1 cellular context compared by ENCODE assay signal in genomic region chr12:18895946-18896345, GRCh38.
TF ChIP-seq lines count a peak whose summit lies in the region.

No MANE protein-coding gene starts in this region.

TF ChIP-seq in K562, 482 proteins besides CTCF, POLR2A, EP300 and RAD21:
- TF ChIP-seq, protein P1, sequence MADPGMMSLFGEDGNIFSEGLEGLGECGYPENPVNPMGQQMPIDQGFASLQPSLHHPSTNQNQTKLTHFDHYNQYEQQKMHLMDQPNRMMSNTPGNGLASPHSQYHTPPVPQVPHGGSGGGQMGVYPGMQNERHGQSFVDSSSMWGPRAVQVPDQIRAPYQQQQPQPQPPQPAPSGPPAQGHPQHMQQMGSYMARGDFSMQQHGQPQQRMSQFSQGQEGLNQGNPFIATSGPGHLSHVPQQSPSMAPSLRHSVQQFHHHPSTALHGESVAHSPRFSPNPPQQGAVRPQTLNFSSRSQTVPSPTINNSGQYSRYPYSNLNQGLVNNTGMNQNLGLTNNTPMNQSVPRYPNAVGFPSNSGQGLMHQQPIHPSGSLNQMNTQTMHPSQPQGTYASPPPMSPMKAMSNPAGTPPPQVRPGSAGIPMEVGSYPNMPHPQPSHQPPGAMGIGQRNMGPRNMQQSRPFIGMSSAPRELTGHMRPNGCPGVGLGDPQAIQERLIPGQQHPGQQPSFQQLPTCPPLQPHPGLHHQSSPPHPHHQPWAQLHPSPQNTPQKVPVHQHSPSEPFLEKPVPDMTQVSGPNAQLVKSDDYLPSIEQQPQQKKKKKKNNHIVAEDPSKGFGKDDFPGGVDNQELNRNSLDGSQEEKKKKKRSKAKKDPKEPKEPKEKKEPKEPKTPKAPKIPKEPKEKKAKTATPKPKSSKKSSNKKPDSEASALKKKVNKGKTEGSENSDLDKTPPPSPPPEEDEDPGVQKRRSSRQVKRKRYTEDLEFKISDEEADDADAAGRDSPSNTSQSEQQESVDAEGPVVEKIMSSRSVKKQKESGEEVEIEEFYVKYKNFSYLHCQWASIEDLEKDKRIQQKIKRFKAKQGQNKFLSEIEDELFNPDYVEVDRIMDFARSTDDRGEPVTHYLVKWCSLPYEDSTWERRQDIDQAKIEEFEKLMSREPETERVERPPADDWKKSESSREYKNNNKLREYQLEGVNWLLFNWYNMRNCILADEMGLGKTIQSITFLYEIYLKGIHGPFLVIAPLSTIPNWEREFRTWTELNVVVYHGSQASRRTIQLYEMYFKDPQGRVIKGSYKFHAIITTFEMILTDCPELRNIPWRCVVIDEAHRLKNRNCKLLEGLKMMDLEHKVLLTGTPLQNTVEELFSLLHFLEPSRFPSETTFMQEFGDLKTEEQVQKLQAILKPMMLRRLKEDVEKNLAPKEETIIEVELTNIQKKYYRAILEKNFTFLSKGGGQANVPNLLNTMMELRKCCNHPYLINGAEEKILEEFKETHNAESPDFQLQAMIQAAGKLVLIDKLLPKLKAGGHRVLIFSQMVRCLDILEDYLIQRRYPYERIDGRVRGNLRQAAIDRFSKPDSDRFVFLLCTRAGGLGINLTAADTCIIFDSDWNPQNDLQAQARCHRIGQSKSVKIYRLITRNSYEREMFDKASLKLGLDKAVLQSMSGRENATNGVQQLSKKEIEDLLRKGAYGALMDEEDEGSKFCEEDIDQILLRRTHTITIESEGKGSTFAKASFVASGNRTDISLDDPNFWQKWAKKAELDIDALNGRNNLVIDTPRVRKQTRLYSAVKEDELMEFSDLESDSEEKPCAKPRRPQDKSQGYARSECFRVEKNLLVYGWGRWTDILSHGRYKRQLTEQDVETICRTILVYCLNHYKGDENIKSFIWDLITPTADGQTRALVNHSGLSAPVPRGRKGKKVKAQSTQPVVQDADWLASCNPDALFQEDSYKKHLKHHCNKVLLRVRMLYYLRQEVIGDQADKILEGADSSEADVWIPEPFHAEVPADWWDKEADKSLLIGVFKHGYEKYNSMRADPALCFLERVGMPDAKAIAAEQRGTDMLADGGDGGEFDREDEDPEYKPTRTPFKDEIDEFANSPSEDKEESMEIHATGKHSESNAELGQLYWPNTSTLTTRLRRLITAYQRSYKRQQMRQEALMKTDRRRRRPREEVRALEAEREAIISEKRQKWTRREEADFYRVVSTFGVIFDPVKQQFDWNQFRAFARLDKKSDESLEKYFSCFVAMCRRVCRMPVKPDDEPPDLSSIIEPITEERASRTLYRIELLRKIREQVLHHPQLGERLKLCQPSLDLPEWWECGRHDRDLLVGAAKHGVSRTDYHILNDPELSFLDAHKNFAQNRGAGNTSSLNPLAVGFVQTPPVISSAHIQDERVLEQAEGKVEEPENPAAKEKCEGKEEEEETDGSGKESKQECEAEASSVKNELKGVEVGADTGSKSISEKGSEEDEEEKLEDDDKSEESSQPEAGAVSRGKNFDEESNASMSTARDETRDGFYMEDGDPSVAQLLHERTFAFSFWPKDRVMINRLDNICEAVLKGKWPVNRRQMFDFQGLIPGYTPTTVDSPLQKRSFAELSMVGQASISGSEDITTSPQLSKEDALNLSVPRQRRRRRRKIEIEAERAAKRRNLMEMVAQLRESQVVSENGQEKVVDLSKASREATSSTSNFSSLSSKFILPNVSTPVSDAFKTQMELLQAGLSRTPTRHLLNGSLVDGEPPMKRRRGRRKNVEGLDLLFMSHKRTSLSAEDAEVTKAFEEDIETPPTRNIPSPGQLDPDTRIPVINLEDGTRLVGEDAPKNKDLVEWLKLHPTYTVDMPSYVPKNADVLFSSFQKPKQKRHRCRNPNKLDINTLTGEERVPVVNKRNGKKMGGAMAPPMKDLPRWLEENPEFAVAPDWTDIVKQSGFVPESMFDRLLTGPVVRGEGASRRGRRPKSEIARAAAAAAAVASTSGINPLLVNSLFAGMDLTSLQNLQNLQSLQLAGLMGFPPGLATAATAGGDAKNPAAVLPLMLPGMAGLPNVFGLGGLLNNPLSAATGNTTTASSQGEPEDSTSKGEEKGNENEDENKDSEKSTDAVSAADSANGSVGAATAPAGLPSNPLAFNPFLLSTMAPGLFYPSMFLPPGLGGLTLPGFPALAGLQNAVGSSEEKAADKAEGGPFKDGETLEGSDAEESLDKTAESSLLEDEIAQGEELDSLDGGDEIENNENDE (IDR thresholded peaks at IDR 0.05; ENCODE audit: low read depth, low read length), result no peak
- TF ChIP-seq, protein P2, sequence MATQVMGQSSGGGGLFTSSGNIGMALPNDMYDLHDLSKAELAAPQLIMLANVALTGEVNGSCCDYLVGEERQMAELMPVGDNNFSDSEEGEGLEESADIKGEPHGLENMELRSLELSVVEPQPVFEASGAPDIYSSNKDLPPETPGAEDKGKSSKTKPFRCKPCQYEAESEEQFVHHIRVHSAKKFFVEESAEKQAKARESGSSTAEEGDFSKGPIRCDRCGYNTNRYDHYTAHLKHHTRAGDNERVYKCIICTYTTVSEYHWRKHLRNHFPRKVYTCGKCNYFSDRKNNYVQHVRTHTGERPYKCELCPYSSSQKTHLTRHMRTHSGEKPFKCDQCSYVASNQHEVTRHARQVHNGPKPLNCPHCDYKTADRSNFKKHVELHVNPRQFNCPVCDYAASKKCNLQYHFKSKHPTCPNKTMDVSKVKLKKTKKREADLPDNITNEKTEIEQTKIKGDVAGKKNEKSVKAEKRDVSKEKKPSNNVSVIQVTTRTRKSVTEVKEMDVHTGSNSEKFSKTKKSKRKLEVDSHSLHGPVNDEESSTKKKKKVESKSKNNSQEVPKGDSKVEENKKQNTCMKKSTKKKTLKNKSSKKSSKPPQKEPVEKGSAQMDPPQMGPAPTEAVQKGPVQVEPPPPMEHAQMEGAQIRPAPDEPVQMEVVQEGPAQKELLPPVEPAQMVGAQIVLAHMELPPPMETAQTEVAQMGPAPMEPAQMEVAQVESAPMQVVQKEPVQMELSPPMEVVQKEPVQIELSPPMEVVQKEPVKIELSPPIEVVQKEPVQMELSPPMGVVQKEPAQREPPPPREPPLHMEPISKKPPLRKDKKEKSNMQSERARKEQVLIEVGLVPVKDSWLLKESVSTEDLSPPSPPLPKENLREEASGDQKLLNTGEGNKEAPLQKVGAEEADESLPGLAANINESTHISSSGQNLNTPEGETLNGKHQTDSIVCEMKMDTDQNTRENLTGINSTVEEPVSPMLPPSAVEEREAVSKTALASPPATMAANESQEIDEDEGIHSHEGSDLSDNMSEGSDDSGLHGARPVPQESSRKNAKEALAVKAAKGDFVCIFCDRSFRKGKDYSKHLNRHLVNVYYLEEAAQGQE (CRISPR knock-in tag; IDR thresholded peaks at IDR 0.05; ENCODE audit: low read depth), result no peak
- peak; percentile 59 for TF ChIP-seq CHD2 (IDR thresholded peaks at IDR 0.05; ENCODE audit: low read depth, low read length)
- TF ChIP-seq YY1 (IDR thresholded peaks at IDR 0.05; ENCODE audit: borderline replicate concordance in 1 of 3, control insufficient read depth in 1 of 3, extremely low read depth in 1 of 3, insufficient read depth in 3 of 3, insufficient read length in 1 of 3, insufficient replicate concordance in 2 of 3, low read depth in 1 of 3, low read length in 2 of 3), result peak in 2 of 3 experiments; percentile 38 to 65
- peak; percentile 61; the same call in 1 of the 2 replicates for TF ChIP-seq LEF1 (IDR thresholded peaks at IDR 0.05)
- TF ChIP-seq FOXM1 (IDR thresholded peaks at IDR 0.05; ENCODE audit: low read depth), result no peak
- no peak for TF ChIP-seq FOXM1 (CRISPR knock-in tag; IDR thresholded peaks at IDR 0.05; ENCODE audit: low read depth)
- no peak for TF ChIP-seq MCM5 (IDR thresholded peaks at IDR 0.05; ENCODE audit: low read depth)
- peak; percentile 52 for TF ChIP-seq CBFA2T3 (IDR thresholded peaks at IDR 0.05)
- TF ChIP-seq, protein P3, sequence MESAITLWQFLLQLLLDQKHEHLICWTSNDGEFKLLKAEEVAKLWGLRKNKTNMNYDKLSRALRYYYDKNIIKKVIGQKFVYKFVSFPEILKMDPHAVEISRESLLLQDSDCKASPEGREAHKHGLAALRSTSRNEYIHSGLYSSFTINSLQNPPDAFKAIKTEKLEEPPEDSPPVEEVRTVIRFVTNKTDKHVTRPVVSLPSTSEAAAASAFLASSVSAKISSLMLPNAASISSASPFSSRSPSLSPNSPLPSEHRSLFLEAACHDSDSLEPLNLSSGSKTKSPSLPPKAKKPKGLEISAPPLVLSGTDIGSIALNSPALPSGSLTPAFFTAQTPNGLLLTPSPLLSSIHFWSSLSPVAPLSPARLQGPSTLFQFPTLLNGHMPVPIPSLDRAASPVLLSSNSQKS (CRISPR knock-in tag; IDR thresholded peaks at IDR 0.05), result no peak
- TF ChIP-seq NFIC (IDR thresholded peaks at IDR 0.05), result no peak
- TF ChIP-seq, protein P4, sequence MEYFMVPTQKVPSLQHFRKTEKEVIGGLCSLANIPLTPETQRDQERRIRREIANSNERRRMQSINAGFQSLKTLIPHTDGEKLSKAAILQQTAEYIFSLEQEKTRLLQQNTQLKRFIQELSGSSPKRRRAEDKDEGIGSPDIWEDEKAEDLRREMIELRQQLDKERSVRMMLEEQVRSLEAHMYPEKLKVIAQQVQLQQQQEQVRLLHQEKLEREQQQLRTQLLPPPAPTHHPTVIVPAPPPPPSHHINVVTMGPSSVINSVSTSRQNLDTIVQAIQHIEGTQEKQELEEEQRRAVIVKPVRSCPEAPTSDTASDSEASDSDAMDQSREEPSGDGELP (CRISPR knock-in tag; IDR thresholded peaks at IDR 0.05; ENCODE audit: borderline replicate concordance), result peak; percentile 94
- peak; percentile 58 to 71; a peak in 3 of 4 replicates for TF ChIP-seq TRIM24 (IDR thresholded peaks at IDR 0.05)
- TF ChIP-seq FOXJ3 (CRISPR knock-in tag; IDR thresholded peaks at IDR 0.05), result no peak
- TF ChIP-seq ARID1B (IDR thresholded peaks at IDR 0.05), result 0 out of 2 replicates have a peak, but pooled peaks have one; percentile 12
- TF ChIP-seq KAT8 (IDR thresholded peaks at IDR 0.05; ENCODE audit: low read depth), result no peak
- TF ChIP-seq, protein P5, sequence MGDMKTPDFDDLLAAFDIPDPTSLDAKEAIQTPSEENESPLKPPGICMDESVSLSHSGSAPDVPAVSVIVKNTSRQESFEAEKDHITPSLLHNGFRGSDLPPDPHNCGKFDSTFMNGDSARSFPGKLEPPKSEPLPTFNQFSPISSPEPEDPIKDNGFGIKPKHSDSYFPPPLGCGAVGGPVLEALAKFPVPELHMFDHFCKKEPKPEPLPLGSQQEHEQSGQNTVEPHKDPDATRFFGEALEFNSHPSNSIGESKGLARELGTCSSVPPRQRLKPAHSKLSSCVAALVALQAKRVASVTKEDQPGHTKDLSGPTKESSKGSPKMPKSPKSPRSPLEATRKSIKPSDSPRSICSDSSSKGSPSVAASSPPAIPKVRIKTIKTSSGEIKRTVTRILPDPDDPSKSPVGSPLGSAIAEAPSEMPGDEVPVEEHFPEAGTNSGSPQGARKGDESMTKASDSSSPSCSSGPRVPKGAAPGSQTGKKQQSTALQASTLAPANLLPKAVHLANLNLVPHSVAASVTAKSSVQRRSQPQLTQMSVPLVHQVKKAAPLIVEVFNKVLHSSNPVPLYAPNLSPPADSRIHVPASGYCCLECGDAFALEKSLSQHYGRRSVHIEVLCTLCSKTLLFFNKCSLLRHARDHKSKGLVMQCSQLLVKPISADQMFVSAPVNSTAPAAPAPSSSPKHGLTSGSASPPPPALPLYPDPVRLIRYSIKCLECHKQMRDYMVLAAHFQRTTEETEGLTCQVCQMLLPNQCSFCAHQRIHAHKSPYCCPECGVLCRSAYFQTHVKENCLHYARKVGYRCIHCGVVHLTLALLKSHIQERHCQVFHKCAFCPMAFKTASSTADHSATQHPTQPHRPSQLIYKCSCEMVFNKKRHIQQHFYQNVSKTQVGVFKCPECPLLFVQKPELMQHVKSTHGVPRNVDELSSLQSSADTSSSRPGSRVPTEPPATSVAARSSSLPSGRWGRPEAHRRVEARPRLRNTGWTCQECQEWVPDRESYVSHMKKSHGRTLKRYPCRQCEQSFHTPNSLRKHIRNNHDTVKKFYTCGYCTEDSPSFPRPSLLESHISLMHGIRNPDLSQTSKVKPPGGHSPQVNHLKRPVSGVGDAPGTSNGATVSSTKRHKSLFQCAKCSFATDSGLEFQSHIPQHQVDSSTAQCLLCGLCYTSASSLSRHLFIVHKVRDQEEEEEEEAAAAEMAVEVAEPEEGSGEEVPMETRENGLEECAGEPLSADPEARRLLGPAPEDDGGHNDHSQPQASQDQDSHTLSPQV (IDR thresholded peaks at IDR 0.05), result 0 out of 2 replicates have a peak, but pooled peaks have one; percentile 39
- TF ChIP-seq RBFOX2 (IDR thresholded peaks at IDR 0.05; ENCODE audit: low read depth, low read length), result peak; percentile 35; the same call in 1 of the 2 replicates
- no peak for TF ChIP-seq ZKSCAN1 (IDR thresholded peaks at IDR 0.05; ENCODE audit: low read depth, low read length)
- peak; percentile 55; the same call in 1 of the 2 replicates for TF ChIP-seq RNF2 (IDR thresholded peaks at IDR 0.05)
- TF ChIP-seq, protein P6, sequence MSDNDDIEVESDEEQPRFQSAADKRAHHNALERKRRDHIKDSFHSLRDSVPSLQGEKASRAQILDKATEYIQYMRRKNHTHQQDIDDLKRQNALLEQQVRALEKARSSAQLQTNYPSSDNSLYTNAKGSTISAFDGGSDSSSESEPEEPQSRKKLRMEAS (CRISPR knock-in tag; IDR thresholded peaks at IDR 0.05), result 0 out of 2 replicates have a peak, but pooled peaks have one; percentile 24
- TF ChIP-seq PHB2 (IDR thresholded peaks at IDR 0.05; ENCODE audit: low read depth), result no peak
- TF ChIP-seq KDM1A (IDR thresholded peaks at IDR 0.05), result no peak
- TF ChIP-seq ZBED1 (IDR thresholded peaks at IDR 0.05), result no peak
- no peak for TF ChIP-seq ZNF384 (IDR thresholded peaks at IDR 0.05; ENCODE audit: low read depth, low read length)
- no peak for TF ChIP-seq STAT5B (CRISPR knock-in tag; IDR thresholded peaks at IDR 0.05)
- no peak; the same call in 1 of the 2 replicates for TF ChIP-seq FOXP1 (CRISPR knock-in tag; IDR thresholded peaks at IDR 0.05)
TF ChIP-seq in K562: peak in this region for 11.
